In genomic region chr6:42448391-42448790, GRCh38 we compare ENCODE assay signal across 14 cellular contexts. TPM values are rescaled to one million over a fixed set of nuclear protein-coding genes. Genes with fewer than 3 reads are reported as not detected.
DNase-seq lines count a peak whose midpoint lies in the region; ATAC-seq and TF ChIP-seq lines count a peak whose summit lies in the region.
"Had no signal": no experiment of that assay in that cellular context is flagged by ENCODE, and none has a peak within 500 bp of the region (broad histone marks: within the 10 kb centered on the region; RNA-seq: fewer than 3 reads in every experiment).

No MANE protein-coding gene starts in this region.

- H3K9me3 ChIP-seq in T-helper 17 cell (ENCODE audit: control insufficient read depth, low read length, poor library complexity, severe bottlenecking) (no peaks in the 10 kb centered on the region), uterus (no peaks in the 10 kb centered on the region)

- no peaks in the 10 kb centered on the region for H3K36me3 ChIP-seq in uterus
- H3K36me3 ChIP-seq: brain microvascular endothelial cell had no signal

- ATAC-seq in activated naive CD4-positive, alpha-beta T cell treated with anti-CD3 and anti-CD28 coated beads, Interleukin-2, amount 50 U/mL, for 72 hours: no peak
- ATAC-seq in T-helper 17 cell (no peak), GM19397 (IDR thresholded peaks at IDR 0.05; ENCODE audit: unreplicated experiment) (no peak)

- no peak for TF ChIP-seq CTCF in fibroblast of the aortic adventitia (IDR thresholded peaks at IDR 0.05; ENCODE audit: insufficient read depth, low read length)
- no peak for TF ChIP-seq CTCF in uterus (IDR thresholded peaks at IDR 0.05)
- no peak for TF ChIP-seq CTCF in GM20000 (IDR thresholded peaks at IDR 0.05; ENCODE audit: extremely low read depth, missing control alignments)

- peak overlapping the region; percentile 83 to 93 for H3K27ac ChIP-seq in uterus
- H3K27ac ChIP-seq: brain microvascular endothelial cell had no signal

- TF ChIP-seq POLR2A in uterus (IDR thresholded peaks at IDR 0.05): no peak

- peak overlapping the region; percentile 3 to 85 for H3K27ac Mint-ChIP-seq in activated naive CD4-positive, alpha-beta T cell treated with anti-CD3 and anti-CD28 coated beads, Interleukin-2, amount 50 U/mL, for 72 hours
- H3K27ac Mint-ChIP-seq in T-helper 17 cell: peak overlapping the region; percentile 92
- H3K27ac Mint-ChIP-seq: B cell had no signal

- H3K27me3 Mint-ChIP-seq in T-helper 17 cell: no peaks in the 10 kb centered on the region

- H3K4me3 ChIP-seq in fibroblast of the aortic adventitia (ENCODE audit: low read depth, low read length): peak overlapping the region; percentile 6
- H3K4me3 ChIP-seq in uterus: no peak overlapping the region

- no peaks in the 10 kb centered on the region for H3K4me1 ChIP-seq in uterus

- no peaks in the 10 kb centered on the region for H3K27me3 ChIP-seq in uterus
- H3K27me3 ChIP-seq: brain microvascular endothelial cell had no signal

- H3K4me1 Mint-ChIP-seq in T-helper 17 cell: peaks cover 56% of the 10 kb centered on the region

- peak overlapping the region; percentile 100 for H3K4me3 Mint-ChIP-seq in T-helper 17 cell
- H3K4me3 Mint-ChIP-seq: B cell had no signal

- intact Hi-C loops in uterus (cut with DNase I; ENCODE audit: low total_unique reads): no loop called here

- H3K36me3 Mint-ChIP-seq in activated naive CD4-positive, alpha-beta T cell treated with anti-CD3 and anti-CD28 coated beads, Interleukin-2, amount 50 U/mL, for 72 hours: peaks cover 0 to 81% of the 10 kb centered on the region in 2 donors
- H3K36me3 Mint-ChIP-seq in T-helper 17 cell (ENCODE audit: low read depth): peaks cover 5% of the 10 kb centered on the region

- H3K9me3 Mint-ChIP-seq in activated naive CD4-positive, alpha-beta T cell treated with anti-CD3 and anti-CD28 coated beads, Interleukin-2, amount 50 U/mL, for 72 hours: peaks cover 0 to 4% of the 10 kb centered on the region in 2 donors

- DNase-seq in activated naive CD4-positive, alpha-beta T cell treated with anti-CD3 and anti-CD28 coated beads, Interleukin-2, amount 50 U/mL, for 72 hours (ENCODE audit: low spot score in 2 of 2): no peak
- DNase-seq in activated naive CD4-positive, alpha-beta T cell (lab: John Stamatoyannopoulos, UW): no peak
- DNase-seq in T-helper 17 cell (no peak), fibroblast of the aortic adventitia (ENCODE audit: low read depth) (no peak), uterus (no peak), GM20000 (ENCODE audit: low spot score) (no peak), NCI-H524 treated with DMSO at 0.1 percent for 48 hours (lab: John Stamatoyannopoulos, UW) (no peak)
- DNase-seq: activated CD4-positive, alpha-beta T cell treated with anti-CD3 and anti-CD28 coated beads, Interleukin-2, amount 50 U/mL, for 1 hour; brain microvascular endothelial cell; HCEC 1CT; NCI-H2171; stimulated activated CD4-positive, alpha-beta T cell treated with anti-CD3 and anti-CD28 coated beads, Interleukin-1b, Interleukin-23, amount 100 ng/mL, for 48 hours had no signal

RNA-seq across cellular contexts. Expression of gene TRERF1, which starts 3.3 kb away (rescaled TPM):
- total RNA-seq in activated naive CD4-positive, alpha-beta T cell treated with anti-CD3 and anti-CD28 coated beads, Interleukin-2, amount 50 U/mL, for 72 hours: 10 to 100 TPM in 1 of 2 donors, 1 to 10 TPM in 1; 3.8 to 28.2 TPM
- total RNA-seq in T-helper 17 cell (10 to 100 TPM; 28.6 to 31.2 TPM), fibroblast of the aortic adventitia (ENCODE audit: low replicate concordance) (4.8 and 12.0 TPM in 2 replicates), uterus (10 to 100 TPM in 2 of 4 donors, 1 to 10 TPM in 2; 3.3 to 16.3 (median 7.2) TPM)
